Comparison of ENCODE assay signal across 8 cellular contexts in genomic region chr9:696332-697090, GRCh38.
A peak's percentile ranks its signal among the peaks of the same experiment; 100 is the strongest.
DNase-seq lines count a peak whose midpoint lies in the region; ATAC-seq and TF ChIP-seq lines count a peak whose summit lies in the region.

No MANE protein-coding gene starts in this region.

- TF ChIP-seq RAD21 in Ishikawa (IDR thresholded peaks at IDR 0.05; ENCODE audit: low read depth), result no peak; the same call in 1 of the 2 replicates

- H3K27ac ChIP-seq in temporal lobe (ENCODE audit: low read depth, low read length), result peak overlapping the region; percentile 96

- no peak for TF ChIP-seq CTCF in GM20000 (IDR thresholded peaks at IDR 0.05; ENCODE audit: extremely low read depth, missing control alignments)

- no peak for TF ChIP-seq EP300 in Ishikawa (IDR thresholded peaks at IDR 0.05; ENCODE audit: borderline replicate concordance)

- DNase-seq in cerebellar cortex (ENCODE audit: low spot score) (peak; percentile 64), kidney glomerular epithelial cell (lab: John Stamatoyannopoulos, UW) (peak; percentile 48), NCI-H146 (lab: John Stamatoyannopoulos, UW) (no peak), GM20000 (ENCODE audit: low spot score) (no peak)

- ATAC-seq in GM18909 (IDR thresholded peaks at IDR 0.05; ENCODE audit: poor library complexity, unreplicated experiment) (no peak), HG03442 (IDR thresholded peaks at IDR 0.05; ENCODE audit: unreplicated experiment) (no peak)

TF ChIP-seq in Ishikawa, 13 proteins besides CTCF, POLR2A, EP300 and RAD21:
- TF ChIP-seq TCF12 (IDR thresholded peaks at IDR 0.05; ENCODE audit: low read depth), result no peak
- no peak for TF ChIP-seq USF1 (IDR thresholded peaks at IDR 0.05)
- peak; percentile 47; the same call in 1 of the 2 replicates for TF ChIP-seq TEAD4 (IDR thresholded peaks at IDR 0.05)
- TF ChIP-seq MAX (IDR thresholded peaks at IDR 0.05), result no peak

Comparison
In these comparisons a context has a peak if more than half of its experiments do, and no peak if none do; other contexts are left out.
1. DNase-seq: peak in cerebellar cortex (single experiment) and kidney glomerular epithelial cell (single experiment); none in NCI-H146 (single experiment) and GM20000 (single experiment).